In genomic region chr2:121297217-121297830, GRCh38 we compare ENCODE assay signal across 9 cellular contexts. TPM values are rescaled to one million over a fixed set of nuclear protein-coding genes. Genes with fewer than 3 reads are reported as not detected.
DNase-seq lines count a peak whose midpoint lies in the region; ATAC-seq and TF ChIP-seq lines count a peak whose summit lies in the region.
"Had no signal": no experiment of that assay in that cellular context is flagged by ENCODE, and none has a peak within 500 bp of the region (broad histone marks: within the 10 kb centered on the region; RNA-seq: fewer than 3 reads in every experiment).

No MANE protein-coding gene starts in this region.

- in situ Hi-C loops in mammary epithelial cell (cut with MboI; ENCODE audit: low sequenced_read_pairs in 2 of 2) = no loop called here

- no peaks in the 10 kb centered on the region for H3K27me3 ChIP-seq in mammary epithelial cell (ENCODE audit: insufficient read depth, low read length)

- no peak overlapping the region for H3K27ac Mint-ChIP-seq in activated CD4-positive, alpha-beta memory T cell treated with anti-CD3 and anti-CD28 coated beads for 36 hours
- H3K27ac Mint-ChIP-seq: IgD-negative memory B cell had no signal

- no peak overlapping the region for H3K9ac ChIP-seq in mammary epithelial cell (ENCODE audit: insufficient read depth, low read length)

- H3K36me3 ChIP-seq in mammary epithelial cell (ENCODE audit: insufficient read depth, low read length) = no peaks in the 10 kb centered on the region

- WGBS in mammary epithelial cell (ENCODE audit: low coverage, missing lambda C conversion rate) = 48% methylated on average over 9 of the region's 9 CpGs

- H3K9me3 ChIP-seq in mammary epithelial cell (replicated peaks; ENCODE audit: insufficient read depth, low read length) = no peaks in the 10 kb centered on the region

- H2AFZ ChIP-seq in mammary epithelial cell (ENCODE audit: low read depth, low read length) = peak overlapping the region; percentile 22

- H3K36me3 Mint-ChIP-seq in activated CD4-positive, alpha-beta memory T cell treated with anti-CD3 and anti-CD28 coated beads for 36 hours = no peaks in the 10 kb centered on the region
- H3K36me3 Mint-ChIP-seq: IgD-negative memory B cell had no signal

- no peaks in the 10 kb centered on the region for H4K20me1 ChIP-seq in mammary epithelial cell (ENCODE audit: insufficient read depth, low read length)

- DNase-seq in COR-L47 (lab: John Stamatoyannopoulos, UW) = peak; percentile 44
- DNase-seq in H4 (ENCODE audit: low spot score) = peak; percentile 41
- DNase-seq in NCI-H460 (ENCODE audit: extremely low read depth, low read depth) = peak; percentile 25
- no peak for DNase-seq in mammary epithelial cell
- DNase-seq in lung microvascular endothelial cell (ENCODE audit: low read depth in 2 of 2) = peak; percentile 27 to 32
- DNase-seq in activated CD4-positive, alpha-beta memory T cell treated with anti-CD3 and anti-CD28 coated beads for 36 hours = no peak

- POLR2A ChIA-PET in activated CD4-positive, alpha-beta memory T cell treated with anti-CD3 and anti-CD28 coated beads for 36 hours (lab: Charles Lee) = no interaction called here

- H3K4me2 ChIP-seq in mammary epithelial cell (ENCODE audit: insufficient read depth, low read depth, low read length) = no peak overlapping the region

- no peak overlapping the region for H3K4me3 Mint-ChIP-seq in activated CD4-positive, alpha-beta memory T cell treated with anti-CD3 and anti-CD28 coated beads for 36 hours
- H3K4me3 Mint-ChIP-seq: IgD-negative memory B cell had no signal

- no TSS peak for BruUV-seq in mammary epithelial cell (replicated peaks; lab: Mats Ljungman, UMichigan)

- TF ChIP-seq CTCF in mammary epithelial cell (conservative IDR thresholded peaks at IDR 0.05 in 1 of 2, IDR thresholded peaks at IDR 0.05 in 1 of 2; ENCODE audit: extremely low read depth in 1 of 2, insufficient read depth in 1 of 2, low read depth in 1 of 2, low read length in 2 of 2) = peak; percentile 82 to 88

- ATAC-seq in HG02588 (IDR thresholded peaks at IDR 0.05; ENCODE audit: unreplicated experiment) (no peak), GM21447 (IDR thresholded peaks at IDR 0.05; ENCODE audit: unreplicated experiment) (no peak)

- no peaks in the 10 kb centered on the region for H3K4me1 Mint-ChIP-seq in activated CD4-positive, alpha-beta memory T cell treated with anti-CD3 and anti-CD28 coated beads for 36 hours (ENCODE audit: low read depth)

- H3K9me3 Mint-ChIP-seq in activated CD4-positive, alpha-beta memory T cell treated with anti-CD3 and anti-CD28 coated beads for 36 hours = no peaks in the 10 kb centered on the region

- H3K79me2 ChIP-seq in mammary epithelial cell (ENCODE audit: insufficient read depth, low read length) = no peaks in the 10 kb centered on the region

- no peak overlapping the region for H3K27ac ChIP-seq in mammary epithelial cell (ENCODE audit: insufficient read depth, low read depth, low read length)

- CTCF ChIA-PET in mammary epithelial cell (lab: Charles Lee; ENCODE audit: low non-redundant PET) = interaction anchor here (0.7 kb wide), 1 partner anchor 19 kb away, joined by 4 read pairs; no protein-coding TSS in a partner anchor
- CTCF ChIA-PET in activated CD4-positive, alpha-beta memory T cell treated with anti-CD3 and anti-CD28 coated beads for 36 hours (lab: Charles Lee) = interaction anchor here (0.7 kb wide), 1 partner anchor 169 kb away, joined by 3 read pairs; no protein-coding TSS in a partner anchor

- dilution Hi-C loops in mammary epithelial cell (cut with HindIII; ENCODE audit: low sequenced_read_pairs) = loop anchor here (5.0 kb wide), 2 partner anchors 50 to 105 kb away; no protein-coding TSS in a partner anchor

- intact Hi-C loops in mammary epithelial cell (cut with micrococcal nuclease) = loop anchor here (2.0 kb wide), 1 partner anchor 203 kb away; no protein-coding TSS in a partner anchor
- intact Hi-C loops in activated CD4-positive, alpha-beta memory T cell treated with anti-CD3 and anti-CD28 coated beads for 36 hours (cut with micrococcal nuclease) = no loop called here

- no peaks in the 10 kb centered on the region for H3K4me1 ChIP-seq in mammary epithelial cell (ENCODE audit: insufficient read depth, low read length)

- no peak overlapping the region for H3K4me3 ChIP-seq in mammary epithelial cell (replicated peaks in 1 of 3; ENCODE audit: insufficient read depth in 1 of 3, low read depth in 2 of 3, low read length in 3 of 3)

- H3K27me3 Mint-ChIP-seq in activated CD4-positive, alpha-beta memory T cell treated with anti-CD3 and anti-CD28 coated beads for 36 hours = peaks cover 5% of the 10 kb centered on the region

RNA-seq across cellular contexts. Expression of gene TFCP2L1, which starts 12.3 kb away (rescaled TPM):
- 0.06 TPM in 1 of 2 replicates, not detected in the other for total RNA-seq in H4 (2014; rRNA removed; shearing (Covaris generic))
- total RNA-seq in NCI-H460 (2014; rRNA removed; shearing (Covaris generic)) = 0.02 and 0.09 TPM in 2 replicates
- polyA plus RNA-seq in NCI-H460 (2014; cell fraction: nucleus; rRNA removed) = 0.15 TPM in 1 of 2 replicates, not detected in the other
- total RNA-seq in mammary epithelial cell (100 to 1,000 TPM in 1 of 2 donors, 10 to 100 TPM in 1; 50.5 to 174 TPM), lung microvascular endothelial cell (not detected in 2 replicates)
- polyA plus RNA-seq in mammary epithelial cell = 62.2 TPM
- 543 TPM for polyA minus RNA-seq in mammary epithelial cell
- under 1 TPM; 0.24 to 0.29 TPM for total RNA-seq in activated CD4-positive, alpha-beta memory T cell treated with anti-CD3 and anti-CD28 coated beads for 36 hours

Comparison
In these comparisons a context has a peak if more than half of its experiments do, and no peak if none do; other contexts are left out.
1. DNase-seq: peak in COR-L47 (single experiment), H4 (single experiment), NCI-H460 (single experiment) and lung microvascular endothelial cell (2 of 2); none in mammary epithelial cell (single experiment) and activated CD4-positive, alpha-beta memory T cell treated with anti-CD3 and anti-CD28 coated beads for 36 hours (single experiment).
2. RNA of gene TFCP2L1, which starts 12.3 kb away (total RNA-seq): 50.5 to 174 TPM in mammary epithelial cell; 0.24 to 0.29 TPM in activated CD4-positive, alpha-beta memory T cell treated with anti-CD3 and anti-CD28 coated beads for 36 hours, 0.06 TPM in H4, 0.02 to 0.09 TPM in NCI-H460 and not detected in lung microvascular endothelial cell; every median in the first group is over 10 times any median in the second.